1 cellular context compared by ENCODE assay signal in the genomic region with DNA sequence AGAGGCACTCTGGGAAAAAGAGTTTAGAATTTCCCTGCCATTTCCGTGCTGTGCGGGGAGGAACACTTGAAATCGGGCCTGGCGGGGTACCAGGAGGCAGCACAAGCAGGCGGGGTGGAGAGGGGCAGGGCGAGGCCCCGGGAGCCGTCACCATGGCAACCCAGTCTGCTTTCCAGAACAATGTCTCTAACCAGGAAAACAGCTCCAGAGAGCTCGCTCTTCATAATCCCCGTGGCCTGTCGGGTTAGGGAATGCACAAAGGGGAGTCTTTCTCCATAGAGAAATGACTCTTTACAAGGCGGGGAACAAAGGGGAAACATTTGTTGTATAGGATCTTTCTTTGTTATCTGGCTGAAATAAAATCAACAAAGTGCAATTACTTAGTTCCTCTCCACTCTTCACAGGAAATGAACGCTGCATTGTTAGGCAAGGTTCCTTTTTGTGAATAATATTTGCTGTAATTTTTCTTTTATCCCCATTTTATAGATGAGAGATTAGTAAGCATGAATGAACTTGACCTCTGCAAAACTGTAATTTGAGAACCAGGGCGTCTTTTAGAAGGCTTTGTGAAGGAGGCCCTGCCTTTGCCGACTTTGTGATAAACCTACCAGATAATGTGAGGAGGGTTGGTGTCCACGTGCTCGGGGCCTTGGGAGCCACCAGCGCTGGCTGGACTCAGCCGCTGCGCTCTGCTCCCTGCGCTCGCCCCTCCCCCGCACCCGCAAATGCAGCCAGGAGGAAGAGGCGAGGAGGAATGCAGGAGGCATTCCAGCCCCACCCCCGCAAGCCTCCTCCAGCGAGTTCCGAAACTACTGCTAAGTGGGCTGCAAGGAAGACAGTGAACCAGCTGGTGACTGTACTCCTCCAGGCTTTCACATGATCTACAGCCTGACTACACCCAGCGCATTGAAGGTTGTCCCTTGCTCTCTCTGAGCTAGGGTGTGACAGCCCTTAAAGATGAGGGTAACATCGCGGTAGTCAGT.
TF ChIP-seq lines count a peak whose summit lies in the region.

No MANE protein-coding gene starts in this region.

TF ChIP-seq in H1, 55 proteins besides CTCF, POLR2A, EP300 and RAD21 (continued from another document):
- TF ChIP-seq RNF2 (IDR thresholded peaks at IDR 0.05; ENCODE audit: borderline replicate concordance, low read depth, low read length, missing control alignments, poor library complexity, severe bottlenecking) (no peak), CHD1 (IDR thresholded peaks at IDR 0.05; ENCODE audit: low read depth, low read length) (peak; percentile 59; the same call in 1 of the 2 replicates), CHD2 (IDR thresholded peaks at IDR 0.05; ENCODE audit: low read length) (peak; percentile 77), JUN (IDR thresholded peaks at IDR 0.05; ENCODE audit: low read depth, low read length) (no peak; the same call in 1 of the 2 replicates), GTF2F1 (IDR thresholded peaks at IDR 0.05; ENCODE audit: borderline replicate concordance, low read depth, low read length) (no peak), SP4 (IDR thresholded peaks at IDR 0.05; ENCODE audit: low read length) (peak; percentile 80; the same call in 1 of the 2 replicates), YY1 (IDR thresholded peaks at IDR 0.05; ENCODE audit: low read depth, low read length) (peak; percentile 50; the same call in 1 of the 2 replicates), NANOG (IDR thresholded peaks at IDR 0.05; ENCODE audit: insufficient read depth, low read depth, low read length, poor library complexity, severe bottlenecking) (no peak), FOSL1 (IDR thresholded peaks at IDR 0.05; ENCODE audit: insufficient read depth, low read depth, low read length) (no peak), JUND (IDR thresholded peaks at IDR 0.05; ENCODE audit: low read length) (peak; percentile 57; the same call in 1 of the 2 replicates), SAP30 (IDR thresholded peaks at IDR 0.05; ENCODE audit: insufficient read depth, insufficient replicate concordance, low read length) (no peak), TEAD4 (IDR thresholded peaks at IDR 0.05; ENCODE audit: low read depth, low read length) (peak; percentile 100), SP1 (IDR thresholded peaks at IDR 0.05; ENCODE audit: low read depth, low read length) (peak; percentile 96), POLR2AphosphoS5 (IDR thresholded peaks at IDR 0.05; ENCODE audit: low read depth, low read length) (peak; percentile 94), SIN3A (conservative IDR thresholded peaks at IDR 0.05 in 1 of 2, IDR thresholded peaks at IDR 0.05 in 1 of 2; ENCODE audit: low read depth in 1 of 2, low read length in 2 of 2) (0 out of 4 replicates have a peak, but pooled peaks of 1 of the 2 experiments have one; percentile 35), SUZ12 (IDR thresholded peaks at IDR 0.05; ENCODE audit: low read length) (no peak), ASH2L (IDR thresholded peaks at IDR 0.05; ENCODE audit: low read length) (peak; percentile 94), SRF (IDR thresholded peaks at IDR 0.05; ENCODE audit: low read depth, low read length) (peak; percentile 63), CREB1 (IDR thresholded peaks at IDR 0.05) (peak; percentile 53; the same call in 1 of the 2 replicates), KDM1A (IDR thresholded peaks at IDR 0.05; ENCODE audit: borderline replicate concordance, low read length) (0 out of 2 replicates have a peak, but pooled peaks have one; percentile 5), TBP (IDR thresholded peaks at IDR 0.05; ENCODE audit: low read depth, low read length) (peak; percentile 78)
- TF ChIP-seq, protein P1, sequence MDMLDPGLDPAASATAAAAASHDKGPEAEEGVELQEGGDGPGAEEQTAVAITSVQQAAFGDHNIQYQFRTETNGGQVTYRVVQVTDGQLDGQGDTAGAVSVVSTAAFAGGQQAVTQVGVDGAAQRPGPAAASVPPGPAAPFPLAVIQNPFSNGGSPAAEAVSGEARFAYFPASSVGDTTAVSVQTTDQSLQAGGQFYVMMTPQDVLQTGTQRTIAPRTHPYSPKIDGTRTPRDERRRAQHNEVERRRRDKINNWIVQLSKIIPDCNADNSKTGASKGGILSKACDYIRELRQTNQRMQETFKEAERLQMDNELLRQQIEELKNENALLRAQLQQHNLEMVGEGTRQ (IDR thresholded peaks at IDR 0.05; ENCODE audit: low read length) = peak; percentile 21; the same call in 1 of the 2 replicates
- TF ChIP-seq, protein P2, sequence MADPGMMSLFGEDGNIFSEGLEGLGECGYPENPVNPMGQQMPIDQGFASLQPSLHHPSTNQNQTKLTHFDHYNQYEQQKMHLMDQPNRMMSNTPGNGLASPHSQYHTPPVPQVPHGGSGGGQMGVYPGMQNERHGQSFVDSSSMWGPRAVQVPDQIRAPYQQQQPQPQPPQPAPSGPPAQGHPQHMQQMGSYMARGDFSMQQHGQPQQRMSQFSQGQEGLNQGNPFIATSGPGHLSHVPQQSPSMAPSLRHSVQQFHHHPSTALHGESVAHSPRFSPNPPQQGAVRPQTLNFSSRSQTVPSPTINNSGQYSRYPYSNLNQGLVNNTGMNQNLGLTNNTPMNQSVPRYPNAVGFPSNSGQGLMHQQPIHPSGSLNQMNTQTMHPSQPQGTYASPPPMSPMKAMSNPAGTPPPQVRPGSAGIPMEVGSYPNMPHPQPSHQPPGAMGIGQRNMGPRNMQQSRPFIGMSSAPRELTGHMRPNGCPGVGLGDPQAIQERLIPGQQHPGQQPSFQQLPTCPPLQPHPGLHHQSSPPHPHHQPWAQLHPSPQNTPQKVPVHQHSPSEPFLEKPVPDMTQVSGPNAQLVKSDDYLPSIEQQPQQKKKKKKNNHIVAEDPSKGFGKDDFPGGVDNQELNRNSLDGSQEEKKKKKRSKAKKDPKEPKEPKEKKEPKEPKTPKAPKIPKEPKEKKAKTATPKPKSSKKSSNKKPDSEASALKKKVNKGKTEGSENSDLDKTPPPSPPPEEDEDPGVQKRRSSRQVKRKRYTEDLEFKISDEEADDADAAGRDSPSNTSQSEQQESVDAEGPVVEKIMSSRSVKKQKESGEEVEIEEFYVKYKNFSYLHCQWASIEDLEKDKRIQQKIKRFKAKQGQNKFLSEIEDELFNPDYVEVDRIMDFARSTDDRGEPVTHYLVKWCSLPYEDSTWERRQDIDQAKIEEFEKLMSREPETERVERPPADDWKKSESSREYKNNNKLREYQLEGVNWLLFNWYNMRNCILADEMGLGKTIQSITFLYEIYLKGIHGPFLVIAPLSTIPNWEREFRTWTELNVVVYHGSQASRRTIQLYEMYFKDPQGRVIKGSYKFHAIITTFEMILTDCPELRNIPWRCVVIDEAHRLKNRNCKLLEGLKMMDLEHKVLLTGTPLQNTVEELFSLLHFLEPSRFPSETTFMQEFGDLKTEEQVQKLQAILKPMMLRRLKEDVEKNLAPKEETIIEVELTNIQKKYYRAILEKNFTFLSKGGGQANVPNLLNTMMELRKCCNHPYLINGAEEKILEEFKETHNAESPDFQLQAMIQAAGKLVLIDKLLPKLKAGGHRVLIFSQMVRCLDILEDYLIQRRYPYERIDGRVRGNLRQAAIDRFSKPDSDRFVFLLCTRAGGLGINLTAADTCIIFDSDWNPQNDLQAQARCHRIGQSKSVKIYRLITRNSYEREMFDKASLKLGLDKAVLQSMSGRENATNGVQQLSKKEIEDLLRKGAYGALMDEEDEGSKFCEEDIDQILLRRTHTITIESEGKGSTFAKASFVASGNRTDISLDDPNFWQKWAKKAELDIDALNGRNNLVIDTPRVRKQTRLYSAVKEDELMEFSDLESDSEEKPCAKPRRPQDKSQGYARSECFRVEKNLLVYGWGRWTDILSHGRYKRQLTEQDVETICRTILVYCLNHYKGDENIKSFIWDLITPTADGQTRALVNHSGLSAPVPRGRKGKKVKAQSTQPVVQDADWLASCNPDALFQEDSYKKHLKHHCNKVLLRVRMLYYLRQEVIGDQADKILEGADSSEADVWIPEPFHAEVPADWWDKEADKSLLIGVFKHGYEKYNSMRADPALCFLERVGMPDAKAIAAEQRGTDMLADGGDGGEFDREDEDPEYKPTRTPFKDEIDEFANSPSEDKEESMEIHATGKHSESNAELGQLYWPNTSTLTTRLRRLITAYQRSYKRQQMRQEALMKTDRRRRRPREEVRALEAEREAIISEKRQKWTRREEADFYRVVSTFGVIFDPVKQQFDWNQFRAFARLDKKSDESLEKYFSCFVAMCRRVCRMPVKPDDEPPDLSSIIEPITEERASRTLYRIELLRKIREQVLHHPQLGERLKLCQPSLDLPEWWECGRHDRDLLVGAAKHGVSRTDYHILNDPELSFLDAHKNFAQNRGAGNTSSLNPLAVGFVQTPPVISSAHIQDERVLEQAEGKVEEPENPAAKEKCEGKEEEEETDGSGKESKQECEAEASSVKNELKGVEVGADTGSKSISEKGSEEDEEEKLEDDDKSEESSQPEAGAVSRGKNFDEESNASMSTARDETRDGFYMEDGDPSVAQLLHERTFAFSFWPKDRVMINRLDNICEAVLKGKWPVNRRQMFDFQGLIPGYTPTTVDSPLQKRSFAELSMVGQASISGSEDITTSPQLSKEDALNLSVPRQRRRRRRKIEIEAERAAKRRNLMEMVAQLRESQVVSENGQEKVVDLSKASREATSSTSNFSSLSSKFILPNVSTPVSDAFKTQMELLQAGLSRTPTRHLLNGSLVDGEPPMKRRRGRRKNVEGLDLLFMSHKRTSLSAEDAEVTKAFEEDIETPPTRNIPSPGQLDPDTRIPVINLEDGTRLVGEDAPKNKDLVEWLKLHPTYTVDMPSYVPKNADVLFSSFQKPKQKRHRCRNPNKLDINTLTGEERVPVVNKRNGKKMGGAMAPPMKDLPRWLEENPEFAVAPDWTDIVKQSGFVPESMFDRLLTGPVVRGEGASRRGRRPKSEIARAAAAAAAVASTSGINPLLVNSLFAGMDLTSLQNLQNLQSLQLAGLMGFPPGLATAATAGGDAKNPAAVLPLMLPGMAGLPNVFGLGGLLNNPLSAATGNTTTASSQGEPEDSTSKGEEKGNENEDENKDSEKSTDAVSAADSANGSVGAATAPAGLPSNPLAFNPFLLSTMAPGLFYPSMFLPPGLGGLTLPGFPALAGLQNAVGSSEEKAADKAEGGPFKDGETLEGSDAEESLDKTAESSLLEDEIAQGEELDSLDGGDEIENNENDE (IDR thresholded peaks at IDR 0.05; ENCODE audit: insufficient replicate concordance, low read length) = peak; percentile 36
- TF ChIP-seq, protein P3, sequence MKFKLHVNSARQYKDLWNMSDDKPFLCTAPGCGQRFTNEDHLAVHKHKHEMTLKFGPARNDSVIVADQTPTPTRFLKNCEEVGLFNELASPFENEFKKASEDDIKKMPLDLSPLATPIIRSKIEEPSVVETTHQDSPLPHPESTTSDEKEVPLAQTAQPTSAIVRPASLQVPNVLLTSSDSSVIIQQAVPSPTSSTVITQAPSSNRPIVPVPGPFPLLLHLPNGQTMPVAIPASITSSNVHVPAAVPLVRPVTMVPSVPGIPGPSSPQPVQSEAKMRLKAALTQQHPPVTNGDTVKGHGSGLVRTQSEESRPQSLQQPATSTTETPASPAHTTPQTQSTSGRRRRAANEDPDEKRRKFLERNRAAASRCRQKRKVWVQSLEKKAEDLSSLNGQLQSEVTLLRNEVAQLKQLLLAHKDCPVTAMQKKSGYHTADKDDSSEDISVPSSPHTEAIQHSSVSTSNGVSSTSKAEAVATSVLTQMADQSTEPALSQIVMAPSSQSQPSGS (IDR thresholded peaks at IDR 0.05; ENCODE audit: low read length) = peak; percentile 59; the same call in 1 of the 2 replicates
- TF ChIP-seq, protein P4, sequence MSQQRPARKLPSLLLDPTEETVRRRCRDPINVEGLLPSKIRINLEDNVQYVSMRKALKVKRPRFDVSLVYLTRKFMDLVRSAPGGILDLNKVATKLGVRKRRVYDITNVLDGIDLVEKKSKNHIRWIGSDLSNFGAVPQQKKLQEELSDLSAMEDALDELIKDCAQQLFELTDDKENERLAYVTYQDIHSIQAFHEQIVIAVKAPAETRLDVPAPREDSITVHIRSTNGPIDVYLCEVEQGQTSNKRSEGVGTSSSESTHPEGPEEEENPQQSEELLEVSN (IDR thresholded peaks at IDR 0.05) = peak; percentile 86
